1 cellular context compared by ENCODE assay signal in the genomic region with DNA sequence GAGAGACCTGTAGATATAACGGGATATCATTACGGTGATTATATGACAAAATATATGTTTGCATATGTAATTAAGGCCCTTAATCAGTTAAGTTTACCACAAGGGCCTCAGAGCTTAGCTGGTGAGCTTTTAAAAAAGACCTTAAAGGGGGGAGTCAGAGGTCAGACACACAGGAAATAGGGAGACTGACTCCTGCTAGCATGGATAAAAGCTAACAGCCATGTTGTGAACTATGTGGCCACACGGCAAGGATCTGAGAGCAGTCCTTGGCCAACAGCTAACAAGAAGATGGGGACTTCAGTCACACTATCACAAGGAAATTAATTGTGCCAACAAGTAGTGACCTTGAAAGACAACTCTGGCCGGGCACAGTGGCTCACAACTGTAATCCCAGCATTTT.
TF ChIP-seq lines count a peak whose summit lies in the region.

No MANE protein-coding gene starts in this region.

TF ChIP-seq in GM23338, 12 proteins besides CTCF, POLR2A, EP300 and RAD21:
- TF ChIP-seq EZH2phosphoT487 (IDR thresholded peaks at IDR 0.05; ENCODE audit: unreplicated experiment) (no peak), POLR2AphosphoS5 (IDR thresholded peaks at IDR 0.05; ENCODE audit: low read depth) (no peak), EZH2 (IDR thresholded peaks at IDR 0.05; ENCODE audit: low read depth, unreplicated experiment) (no peak), CREB1 (CRISPR knock-in tag; IDR thresholded peaks at IDR 0.05; ENCODE audit: low read depth) (no peak), NANOG (IDR thresholded peaks at IDR 0.05; ENCODE audit: borderline replicate concordance) (no peak), JUNB (IDR thresholded peaks at IDR 0.05; ENCODE audit: unreplicated experiment) (no peak), ZNF114 (CRISPR knock-in tag; IDR thresholded peaks at IDR 0.05) (no peak), ZNF331 (CRISPR knock-in tag; IDR thresholded peaks at IDR 0.05; ENCODE audit: low read depth) (no peak)
- TF ChIP-seq, protein P1, sequence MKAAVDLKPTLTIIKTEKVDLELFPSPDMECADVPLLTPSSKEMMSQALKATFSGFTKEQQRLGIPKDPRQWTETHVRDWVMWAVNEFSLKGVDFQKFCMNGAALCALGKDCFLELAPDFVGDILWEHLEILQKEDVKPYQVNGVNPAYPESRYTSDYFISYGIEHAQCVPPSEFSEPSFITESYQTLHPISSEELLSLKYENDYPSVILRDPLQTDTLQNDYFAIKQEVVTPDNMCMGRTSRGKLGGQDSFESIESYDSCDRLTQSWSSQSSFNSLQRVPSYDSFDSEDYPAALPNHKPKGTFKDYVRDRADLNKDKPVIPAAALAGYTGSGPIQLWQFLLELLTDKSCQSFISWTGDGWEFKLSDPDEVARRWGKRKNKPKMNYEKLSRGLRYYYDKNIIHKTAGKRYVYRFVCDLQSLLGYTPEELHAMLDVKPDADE (IDR thresholded peaks at IDR 0.05): no peak
- TF ChIP-seq, protein P2, sequence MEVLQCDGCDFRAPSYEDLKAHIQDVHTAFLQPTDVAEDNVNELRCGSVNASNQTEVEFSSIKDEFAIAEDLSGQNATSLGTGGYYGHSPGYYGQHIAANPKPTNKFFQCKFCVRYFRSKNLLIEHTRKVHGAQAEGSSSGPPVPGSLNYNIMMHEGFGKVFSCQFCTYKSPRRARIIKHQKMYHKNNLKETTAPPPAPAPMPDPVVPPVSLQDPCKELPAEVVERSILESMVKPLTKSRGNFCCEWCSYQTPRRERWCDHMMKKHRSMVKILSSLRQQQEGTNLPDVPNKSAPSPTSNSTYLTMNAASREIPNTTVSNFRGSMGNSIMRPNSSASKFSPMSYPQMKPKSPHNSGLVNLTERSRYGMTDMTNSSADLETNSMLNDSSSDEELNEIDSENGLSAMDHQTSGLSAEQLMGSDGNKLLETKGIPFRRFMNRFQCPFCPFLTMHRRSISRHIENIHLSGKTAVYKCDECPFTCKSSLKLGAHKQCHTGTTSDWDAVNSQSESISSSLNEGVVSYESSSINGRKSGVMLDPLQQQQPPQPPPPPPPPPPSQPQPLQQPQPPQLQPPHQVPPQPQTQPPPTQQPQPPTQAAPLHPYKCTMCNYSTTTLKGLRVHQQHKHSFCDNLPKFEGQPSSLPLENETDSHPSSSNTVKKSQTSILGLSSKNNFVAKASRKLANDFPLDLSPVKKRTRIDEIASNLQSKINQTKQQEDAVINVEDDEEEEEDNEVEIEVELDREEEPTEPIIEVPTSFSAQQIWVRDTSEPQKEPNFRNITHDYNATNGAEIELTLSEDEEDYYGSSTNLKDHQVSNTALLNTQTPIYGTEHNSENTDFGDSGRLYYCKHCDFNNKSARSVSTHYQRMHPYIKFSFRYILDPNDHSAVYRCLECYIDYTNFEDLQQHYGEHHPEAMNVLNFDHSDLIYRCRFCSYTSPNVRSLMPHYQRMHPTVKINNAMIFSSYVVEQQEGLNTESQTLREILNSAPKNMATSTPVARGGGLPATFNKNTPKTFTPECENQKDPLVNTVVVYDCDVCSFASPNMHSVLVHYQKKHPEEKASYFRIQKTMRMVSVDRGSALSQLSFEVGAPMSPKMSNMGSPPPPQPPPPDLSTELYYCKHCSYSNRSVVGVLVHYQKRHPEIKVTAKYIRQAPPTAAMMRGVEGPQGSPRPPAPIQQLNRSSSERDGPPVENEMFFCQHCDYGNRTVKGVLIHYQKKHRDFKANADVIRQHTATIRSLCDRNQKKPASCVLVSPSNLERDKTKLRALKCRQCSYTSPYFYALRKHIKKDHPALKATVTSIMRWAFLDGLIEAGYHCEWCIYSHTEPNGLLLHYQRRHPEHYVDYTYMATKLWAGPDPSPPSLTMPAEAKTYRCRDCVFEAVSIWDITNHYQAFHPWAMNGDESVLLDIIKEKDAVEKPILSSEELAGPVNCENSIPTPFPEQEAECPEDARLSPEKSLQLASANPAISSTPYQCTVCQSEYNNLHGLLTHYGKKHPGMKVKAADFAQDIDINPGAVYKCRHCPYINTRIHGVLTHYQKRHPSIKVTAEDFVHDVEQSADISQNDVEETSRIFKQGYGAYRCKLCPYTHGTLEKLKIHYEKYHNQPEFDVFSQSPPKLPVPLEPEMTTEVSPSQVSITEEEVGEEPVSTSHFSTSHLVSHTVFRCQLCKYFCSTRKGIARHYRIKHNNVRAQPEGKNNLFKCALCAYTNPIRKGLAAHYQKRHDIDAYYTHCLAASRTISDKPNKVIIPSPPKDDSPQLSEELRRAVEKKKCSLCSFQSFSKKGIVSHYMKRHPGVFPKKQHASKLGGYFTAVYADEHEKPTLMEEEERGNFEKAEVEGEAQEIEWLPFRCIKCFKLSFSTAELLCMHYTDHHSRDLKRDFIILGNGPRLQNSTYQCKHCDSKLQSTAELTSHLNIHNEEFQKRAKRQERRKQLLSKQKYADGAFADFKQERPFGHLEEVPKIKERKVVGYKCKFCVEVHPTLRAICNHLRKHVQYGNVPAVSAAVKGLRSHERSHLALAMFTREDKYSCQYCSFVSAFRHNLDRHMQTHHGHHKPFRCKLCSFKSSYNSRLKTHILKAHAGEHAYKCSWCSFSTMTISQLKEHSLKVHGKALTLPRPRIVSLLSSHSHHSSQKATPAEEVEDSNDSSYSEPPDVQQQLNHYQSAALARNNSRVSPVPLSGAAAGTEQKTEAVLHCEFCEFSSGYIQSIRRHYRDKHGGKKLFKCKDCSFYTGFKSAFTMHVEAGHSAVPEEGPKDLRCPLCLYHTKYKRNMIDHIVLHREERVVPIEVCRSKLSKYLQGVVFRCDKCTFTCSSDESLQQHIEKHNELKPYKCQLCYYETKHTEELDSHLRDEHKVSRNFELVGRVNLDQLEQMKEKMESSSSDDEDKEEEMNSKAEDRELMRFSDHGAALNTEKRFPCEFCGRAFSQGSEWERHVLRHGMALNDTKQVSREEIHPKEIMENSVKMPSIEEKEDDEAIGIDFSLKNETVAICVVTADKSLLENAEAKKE (CRISPR knock-in tag; IDR thresholded peaks at IDR 0.05): no peak
